Comparison of ENCODE assay signal across 1 cellular context in genomic region chr10:89342219-89342966, GRCh38.
TF ChIP-seq lines count a peak whose summit lies in the region.

No MANE protein-coding gene starts in this region.

TF ChIP-seq in SK-N-SH, 30 proteins besides CTCF, POLR2A, EP300 and RAD21 (continued from another document):
- TF ChIP-seq MAX (IDR thresholded peaks at IDR 0.05; ENCODE audit: low read depth) = peak; percentile 16; the same call in 1 of the 2 replicates
- TF ChIP-seq IRF3 (IDR thresholded peaks at IDR 0.05; ENCODE audit: low read depth, low read length) = no peak
- no peak for TF ChIP-seq EZH2phosphoT487 (IDR thresholded peaks at IDR 0.05; ENCODE audit: borderline replicate concordance, low read depth)
- peak; percentile 86 for TF ChIP-seq YY1 (IDR thresholded peaks at IDR 0.05; ENCODE audit: low read depth)
- TF ChIP-seq MEF2A (IDR thresholded peaks at IDR 0.05; ENCODE audit: borderline replicate concordance, low read depth) = no peak
- peak; percentile 59 for TF ChIP-seq USF1 (IDR thresholded peaks at IDR 0.05; ENCODE audit: borderline replicate concordance, low read depth)
- no peak for TF ChIP-seq NRF1 (IDR thresholded peaks at IDR 0.05; ENCODE audit: low read depth, low read length)
- no peak for TF ChIP-seq MXI1 (IDR thresholded peaks at IDR 0.05; ENCODE audit: low read depth, low read length)
- no peak for TF ChIP-seq FOSL2 (IDR thresholded peaks at IDR 0.05; ENCODE audit: borderline replicate concordance, low read depth)
- no peak for TF ChIP-seq GABPA (IDR thresholded peaks at IDR 0.05; ENCODE audit: low read depth)
- TF ChIP-seq REST (IDR thresholded peaks at IDR 0.05; ENCODE audit: low read depth, low read length) = no peak
- no peak for TF ChIP-seq RXRA (IDR thresholded peaks at IDR 0.05; ENCODE audit: borderline replicate concordance, low read depth)
- TF ChIP-seq NFIC (IDR thresholded peaks at IDR 0.05; ENCODE audit: borderline replicate concordance) = peak; percentile 38; the same call in 1 of the 2 replicates
- peak; percentile 72 for TF ChIP-seq RFX5 (IDR thresholded peaks at IDR 0.05; ENCODE audit: low read length)
- TF ChIP-seq TAF1 (IDR thresholded peaks at IDR 0.05; ENCODE audit: borderline replicate concordance, low read depth, low read length) = no peak; the same call in 1 of the 2 replicates
- TF ChIP-seq PBX3 (IDR thresholded peaks at IDR 0.05) = 0 out of 2 replicates have a peak, but pooled peaks have one; percentile 5
- no peak for TF ChIP-seq ELF1 (IDR thresholded peaks at IDR 0.05)
- 0 out of 2 replicates have a peak, but pooled peaks have one; percentile 24 for TF ChIP-seq SIN3A (IDR thresholded peaks at IDR 0.05; ENCODE audit: borderline replicate concordance, low read depth, low read length)
- no peak for TF ChIP-seq RCOR1 (IDR thresholded peaks at IDR 0.05; ENCODE audit: low read length)
